8 cellular contexts compared by ENCODE assay signal in genomic region chr4:40058121-40058520, GRCh38. TPM values are rescaled to one million over a fixed set of nuclear protein-coding genes. Genes with fewer than 3 reads are reported as not detected.
DNase-seq lines count a peak whose midpoint lies in the region; ATAC-seq and TF ChIP-seq lines count a peak whose summit lies in the region.

No MANE protein-coding gene starts in this region.

- H2AFZ ChIP-seq in MM.1S (ENCODE audit: low read length) = peak overlapping the region; percentile 48

- no peaks in the 10 kb centered on the region for H3K9me3 ChIP-seq in BLaER1 treated with 17β-estradiol and CSF1 and Interleukin-3, amounts not matched to agents 10 nM and 100 nM (replicated peaks in 1 of 11)
- no peaks in the 10 kb centered on the region for H3K9me3 ChIP-seq in MM.1S (replicated peaks; ENCODE audit: insufficient read depth, low read length)

- peaks cover 34% of the 10 kb centered on the region for H3F3A ChIP-seq in MM.1S (ENCODE audit: insufficient read depth, low read length)

- peaks cover 28% of the 10 kb centered on the region for H3K4me1 Mint-ChIP-seq in nephron

- peak overlapping the region; percentile 81 to 99 (median 94) for H3K4me2 ChIP-seq in BLaER1 treated with 17β-estradiol and CSF1 and Interleukin-3, amounts not matched to agents 10 nM and 100 nM
- H3K4me2 ChIP-seq in MM.1S (ENCODE audit: low read depth, low read length) = peak overlapping the region; percentile 95

- H3K36me3 Mint-ChIP-seq in nephron (ENCODE audit: low read depth) = peaks cover 20% of the 10 kb centered on the region

- H3K27ac ChIP-seq in BLaER1 treated with 17β-estradiol and CSF1 and Interleukin-3, amounts not matched to agents 10 nM and 100 nM = peak overlapping the region; percentile 99 to 100 (median 100); a peak in 21 of 22 replicates
- peak overlapping the region; percentile 99; the same call in 1 of the 2 replicates for H3K27ac ChIP-seq in MM.1S (ENCODE audit: low read length)

- peaks cover 6 to 40% (median 34%) of the 10 kb centered on the region in 11 experiments; a peak in 19 of 22 replicates for H3K36me3 ChIP-seq in BLaER1 treated with 17β-estradiol and CSF1 and Interleukin-3, amounts not matched to agents 10 nM and 100 nM
- no peaks in the 10 kb centered on the region for H3K36me3 ChIP-seq in MM.1S (replicated peaks; ENCODE audit: insufficient read depth, low read length)

- ATAC-seq in GM19452 (IDR thresholded peaks at IDR 0.05; ENCODE audit: unreplicated experiment) = no peak

- H3K27ac Mint-ChIP-seq in nephron = peak overlapping the region; percentile 99 to 100 (median 100)

- peaks cover 25 to 38% (median 34%) of the 10 kb centered on the region in 10 experiments for H3K4me1 ChIP-seq in BLaER1 treated with 17β-estradiol and CSF1 and Interleukin-3, amounts not matched to agents 10 nM and 100 nM
- H3K4me1 ChIP-seq in MM.1S (ENCODE audit: low read length) = peaks cover 11% of the 10 kb centered on the region; the same call in 1 of the 2 replicates

- H3K9ac ChIP-seq in BLaER1 treated with 17β-estradiol and CSF1 and Interleukin-3, amounts not matched to agents 10 nM and 100 nM = peak overlapping the region; percentile 98 to 100 (median 100)
- peak overlapping the region; percentile 98 for H3K9ac ChIP-seq in MM.1S (ENCODE audit: low read length)

- TF ChIP-seq CTCF in MM.1S (IDR thresholded peaks at IDR 0.05; ENCODE audit: low read length) (no peak), nephron (IDR thresholded peaks at IDR 0.05; ENCODE audit: unreplicated experiment in 3 of 3) (no peak)

- peaks cover 48% of the 10 kb centered on the region for H3K79me2 ChIP-seq in MM.1S (ENCODE audit: low read length)

- H3K4me3 ChIP-seq in BLaER1 treated with 17β-estradiol and CSF1 and Interleukin-3, amounts not matched to agents 10 nM and 100 nM = peak overlapping the region; percentile 68 to 96 (median 87)
- H3K4me3 ChIP-seq in MM.1S (ENCODE audit: low read length) = peak overlapping the region; percentile 64

- H3K4me3 Mint-ChIP-seq in nephron = peak overlapping the region; percentile 89 to 97 (median 92)

- H3K27me3 Mint-ChIP-seq in nephron (ENCODE audit: low read depth) = no peaks in the 10 kb centered on the region

- DNase-seq in MM.1S (no peak), dermis blood vessel endothelial cell (peak; percentile 29), foreskin melanocyte (no peak), UCSD-AML1 (lab: John Stamatoyannopoulos, UW; ENCODE audit: unreplicated experiment) (no peak), AML-193 (lab: John Stamatoyannopoulos, UW) (no peak)

- H3K9me3 Mint-ChIP-seq in nephron = no peaks in the 10 kb centered on the region

- H3K9me2 ChIP-seq in MM.1S (replicated peaks; ENCODE audit: insufficient read depth, low read length) = no peaks in the 10 kb centered on the region

- no peaks in the 10 kb centered on the region for H3K27me3 ChIP-seq in BLaER1 treated with 17β-estradiol and CSF1 and Interleukin-3, amounts not matched to agents 10 nM and 100 nM
- H3K27me3 ChIP-seq in MM.1S (replicated peaks; ENCODE audit: insufficient read depth, low read length) = no peaks in the 10 kb centered on the region

- peaks cover 0 to 28% (median 5%) of the 10 kb centered on the region in 11 experiments; a peak in 7 of 22 replicates for H4K20me1 ChIP-seq in BLaER1 treated with 17β-estradiol and CSF1 and Interleukin-3, amounts not matched to agents 10 nM and 100 nM
- H4K20me1 ChIP-seq in MM.1S (ENCODE audit: insufficient read depth, low read length) = no peaks in the 10 kb centered on the region

RNA-seq across cellular contexts. Expression of gene N4BP2, which starts 1.5 kb away (rescaled TPM):
- 6.3 and 8.9 TPM in 2 replicates for total RNA-seq in dermis blood vessel endothelial cell
